Comparison of ENCODE assay signal across 35 cellular contexts in the genomic region with DNA sequence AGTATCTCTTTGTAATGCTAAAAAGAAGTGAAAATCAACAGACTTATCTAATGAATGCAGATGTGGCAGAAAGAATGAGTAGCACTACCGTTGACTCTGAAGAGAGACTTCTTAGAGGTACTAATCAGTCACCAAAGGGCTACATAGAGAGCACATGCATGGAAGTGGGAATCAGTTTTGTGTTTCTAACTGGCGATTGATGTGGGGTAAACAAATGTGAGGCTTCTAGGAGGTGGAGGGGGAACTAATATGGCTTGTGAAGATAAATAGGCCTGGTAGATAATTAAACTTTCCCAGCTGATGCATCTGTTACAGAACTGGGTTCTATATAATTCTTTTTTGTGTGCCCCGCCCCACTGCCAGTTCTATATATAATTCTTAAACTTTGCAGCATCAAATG.
"Had no signal": no experiment of that assay in that cellular context is flagged by ENCODE, and none has a peak within 500 bp of the region (broad histone marks: within the 10 kb centered on the region; RNA-seq: fewer than 3 reads in every experiment).

No MANE protein-coding gene starts in this region.

- H3K4me1 ChIP-seq: adrenal gland, body of pancreas, breast epithelium had no signal

- H3K36me3 ChIP-seq: adrenal gland, breast epithelium, MG63, WERI-Rb-1 had no signal

- H3K27me3 Mint-ChIP-seq: activated CD8-positive, alpha-beta T cell treated with anti-CD3 and anti-CD28 coated beads for 36 hours; activated T-helper 17 cell treated with anti-CD3 and anti-CD28 coated beads, Interleukin-2, amount 50 U/mL, for 72 hours had no signal

- ATAC-seq: activated CD8-positive, alpha-beta T cell treated with anti-CD3 and anti-CD28 coated beads for 36 hours; activated naive CD4-positive, alpha-beta T cell treated with anti-CD3 and anti-CD28 coated beads, Interleukin-2, amount 50 U/mL, for 72 hours; activated T-cell treated with anti-CD3 and anti-CD28 coated beads, Interleukin-2, amount 50 U/mL, for 72 hours; activated T-helper 17 cell treated with anti-CD3 and anti-CD28 coated beads, Interleukin-2, amount 50 U/mL, for 72 hours; body of pancreas; Right ventricle myocardium inferior had no signal

- H3K27ac ChIP-seq: adrenal gland, body of pancreas, breast epithelium, PC-9, RWPE1, WERI-Rb-1 had no signal

- H3K4me1 Mint-ChIP-seq: activated T-helper 17 cell treated with anti-CD3 and anti-CD28 coated beads, Interleukin-2, amount 50 U/mL, for 72 hours had no signal

- H3K9me3 ChIP-seq: adrenal gland, body of pancreas, breast epithelium, MG63 had no signal

- H3K36me3 Mint-ChIP-seq: activated naive CD4-positive, alpha-beta T cell treated with anti-CD3 and anti-CD28 coated beads, Interleukin-2, amount 50 U/mL, for 72 hours had no signal

- H3K4me3 Mint-ChIP-seq: activated CD8-positive, alpha-beta T cell treated with anti-CD3 and anti-CD28 coated beads for 36 hours; activated T-cell treated with anti-CD3 and anti-CD28 coated beads, Interleukin-2, amount 50 U/mL, for 72 hours; activated T-helper 17 cell treated with anti-CD3 and anti-CD28 coated beads, Interleukin-2, amount 50 U/mL, for 72 hours had no signal

- DNase-seq: activated CD4-positive, alpha-beta T cell treated with anti-CD3 and anti-CD28 coated beads for 1 hour; activated CD4-positive, alpha-beta T cell treated with anti-CD3 and anti-CD28 coated beads for 48 hours; activated CD4-positive, alpha-beta T cell treated with anti-CD3 and anti-CD28 coated beads, Interleukin-2, amount 50 U/mL, for 4 hours; activated CD4-positive, CD25-positive, alpha-beta regulatory T cell; activated CD8-positive, alpha-beta T cell treated with anti-CD3 and anti-CD28 coated beads for 36 hours; activated effector memory CD4-positive, alpha-beta T cell treated with anti-CD3 and anti-CD28 coated beads, Interleukin-2, amount 50 U/mL, for 16 hours; activated naive CD4-positive, alpha-beta T cell; activated T-cell treated with anti-CD3 and anti-CD28 coated beads, Interleukin-2, amount 50 U/mL, for 1 hour; activated T-cell treated with anti-CD3 and anti-CD28 coated beads, Interleukin-2, amount 50 U/mL, for 72 hours; adrenal gland; body of pancreas; Karpas-422; KBM-7; MG63; NCI-H1048; NCI-H1105 treated with DMSO at 0.1 percent for 48 hours; NCI-H1436; NCI-H1694; NCI-H1930; NCI-H2081 treated with DMSO at 0.1 percent for 48 hours; NCI-H226; NCI-H446 treated with DMSO at 0.1 percent for 48 hours; NCI-H524; PC-9; SIG-M5; SW 1271; T-helper 1 cell; T-helper 2 cell; T-helper 9 cell; WERI-Rb-1 had no signal

- H3K9me3 Mint-ChIP-seq: activated CD8-positive, alpha-beta T cell treated with anti-CD3 and anti-CD28 coated beads for 36 hours; activated naive CD4-positive, alpha-beta T cell treated with anti-CD3 and anti-CD28 coated beads, Interleukin-2, amount 50 U/mL, for 72 hours; activated T-cell treated with anti-CD3 and anti-CD28 coated beads, Interleukin-2, amount 50 U/mL, for 72 hours; activated T-helper 17 cell treated with anti-CD3 and anti-CD28 coated beads, Interleukin-2, amount 50 U/mL, for 72 hours had no signal

- H3K4me3 ChIP-seq: adrenal gland, body of pancreas, breast epithelium, MG63, PC-9 had no signal

- H3K27ac Mint-ChIP-seq: activated CD8-positive, alpha-beta T cell treated with anti-CD3 and anti-CD28 coated beads for 36 hours; activated T-cell treated with anti-CD3 and anti-CD28 coated beads, Interleukin-2, amount 50 U/mL, for 72 hours; activated T-helper 17 cell treated with anti-CD3 and anti-CD28 coated beads, Interleukin-2, amount 50 U/mL, for 72 hours had no signal

- H3K27me3 ChIP-seq: adrenal gland, body of pancreas, breast epithelium, MG63 had no signal
